ENCODE assay signal across 1 cellular context in genomic region chr3:72324253-72324811, GRCh38.
TF ChIP-seq lines count a peak whose summit lies in the region.

No MANE protein-coding gene starts in this region.

TF ChIP-seq in K562, 482 proteins besides CTCF, POLR2A, EP300 and RAD21 (continued from another document):
- TF ChIP-seq RREB1 (CRISPR knock-in tag; IDR thresholded peaks at IDR 0.05) (no peak), KAT8 (IDR thresholded peaks at IDR 0.05; ENCODE audit: low read depth) (no peak), RBM25 (IDR thresholded peaks at IDR 0.05; ENCODE audit: low read depth, low read length, severe bottlenecking) (peak; percentile 58), TBL1XR1 (IDR thresholded peaks at IDR 0.05; ENCODE audit: low read length in 2 of 2) (no peak), REST (CRISPR knock-in tag; IDR thresholded peaks at IDR 0.05; ENCODE audit: low read depth) (no peak), CBFA2T2 (conservative IDR thresholded peaks at IDR 0.05) (no peak), BCOR (IDR thresholded peaks at IDR 0.05) (peak; percentile 42; the same call in 1 of the 2 replicates), IRF9 (tag; IDR thresholded peaks at IDR 0.05) (no peak)
